8 cellular contexts compared by ENCODE assay signal in the genomic region with DNA sequence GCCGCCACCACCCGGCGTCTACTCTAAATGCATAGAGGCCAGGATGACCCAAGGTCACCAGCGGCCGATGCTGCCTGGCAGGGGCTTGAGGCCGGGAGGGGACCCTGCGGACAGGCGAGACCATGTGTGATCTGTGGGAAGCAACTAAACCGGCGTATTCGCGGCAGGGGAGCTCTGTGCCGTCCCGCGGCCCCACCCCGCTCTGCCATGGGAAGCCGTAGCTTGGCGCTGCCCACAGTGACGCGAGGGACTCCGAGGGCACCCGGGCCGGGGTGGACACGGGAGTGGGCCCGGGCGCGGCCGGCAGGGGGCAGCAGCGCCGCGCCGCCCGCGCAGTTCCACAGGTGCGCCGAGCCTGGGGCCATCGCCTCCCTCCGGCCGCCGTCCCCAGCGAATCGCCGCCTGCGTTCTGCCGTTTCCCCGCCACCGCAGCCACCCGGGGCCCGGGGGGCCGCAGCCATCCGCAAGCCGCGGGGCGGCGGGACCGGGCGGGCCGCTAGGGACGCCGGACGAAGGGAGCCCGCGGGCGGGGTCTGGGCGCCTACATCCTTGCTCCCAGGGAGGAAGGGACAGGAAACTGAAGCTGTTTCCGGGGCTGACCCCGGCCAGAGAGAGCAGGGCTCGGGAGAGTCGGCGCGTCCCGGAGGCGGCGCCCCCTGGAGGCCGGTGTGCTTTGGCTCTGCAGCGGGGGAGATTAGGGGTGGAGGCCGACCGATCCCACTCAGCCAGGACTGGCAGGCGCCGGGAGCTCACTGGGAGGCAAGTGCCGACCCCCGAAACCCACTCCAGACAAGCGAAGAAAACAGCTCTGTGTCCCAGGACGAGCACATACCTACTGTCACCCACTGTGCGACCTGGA. TPM values are rescaled to one million over a fixed set of nuclear protein-coding genes. Genes with fewer than 3 reads are reported as not detected.
DNase-seq lines count a peak whose midpoint lies in the region; TF ChIP-seq lines count a peak whose summit lies in the region.

No MANE protein-coding gene starts in this region.

- in situ Hi-C loops in HAP-1 (cut with MboI; ENCODE audit: low sequenced_read_pairs): loop anchor here (5.0 kb wide), 1 partner anchor 331 kb away; no protein-coding TSS in a partner anchor

- intact Hi-C loops in head of caudate nucleus (cut with DNase I): loop anchor here (5.0 kb wide), 1 partner anchor 196 kb away; a partner anchor contains a TSS
- intact Hi-C loops in ovary (cut with DNase I): loop anchor here (5.0 to 10.0 kb wide), 3 partner anchors 323 to 333 kb away; no protein-coding TSS in a partner anchor

- H3K9me3 Mint-ChIP-seq in activated naive CD4-positive, alpha-beta T cell treated with anti-CD3 and anti-CD28 coated beads, Interleukin-2, amount 50 U/mL, for 24 hours: no peaks in the 10 kb centered on the region

- H3K27ac ChIP-seq in ovary (peak overlapping the region; percentile 74 to 76), thymus (ENCODE audit: low read depth) (peak overlapping the region; percentile 74)

- H3K4me1 ChIP-seq in HAP-1 (peaks cover 4% of the 10 kb centered on the region), Loucy (ENCODE audit: insufficient read depth, low read length, poor library complexity, severe bottlenecking) (peaks cover 5% of the 10 kb centered on the region), ovary (ENCODE audit: insufficient read depth) (peaks cover 10% of the 10 kb centered on the region), thymus (ENCODE audit: control insufficient read depth, insufficient read depth, low read length) (peaks cover 2% of the 10 kb centered on the region)

- peak overlapping the region; percentile 87 for H3K27ac Mint-ChIP-seq in activated naive CD4-positive, alpha-beta T cell treated with anti-CD3 and anti-CD28 coated beads, Interleukin-2, amount 50 U/mL, for 24 hours

- H3K27me3 ChIP-seq in GM06990 (replicated peaks; ENCODE audit: control insufficient read depth, insufficient read depth, low read length) (no peaks in the 10 kb centered on the region), HAP-1 (ENCODE audit: low read depth) (no peaks in the 10 kb centered on the region), Loucy (ENCODE audit: insufficient read depth, low read length, poor library complexity, severe bottlenecking) (no peaks in the 10 kb centered on the region), ovary (no peaks in the 10 kb centered on the region), thymus (ENCODE audit: control insufficient read depth, insufficient read depth) (no peaks in the 10 kb centered on the region)

- WGBS in ovary, 3 donors: 1 to 3% (median 1%) methylated on average over 15 to 85 of the region's 85 CpGs
- WGBS in thymus: 2% methylated on average over 85 of the region's 85 CpGs

- no peaks in the 10 kb centered on the region for H3K36me3 ChIP-seq in GM06990 (ENCODE audit: control insufficient read depth, insufficient read depth, low read length)
- H3K36me3 ChIP-seq in HAP-1 (replicated peaks): no peaks in the 10 kb centered on the region
- H3K36me3 ChIP-seq in Loucy (ENCODE audit: insufficient read depth, low read length): no peaks in the 10 kb centered on the region
- no peaks in the 10 kb centered on the region for H3K36me3 ChIP-seq in ovary
- no peaks in the 10 kb centered on the region for H3K36me3 ChIP-seq in thymus (ENCODE audit: control insufficient read depth, insufficient read depth)

- TF ChIP-seq EP300 in ovary (IDR thresholded peaks at IDR 0.05): no peak

- H3K9me3 ChIP-seq in HAP-1 (no peaks in the 10 kb centered on the region; the same call in 1 of the 2 replicates), Loucy (ENCODE audit: insufficient read depth, low read depth, low read length) (no peaks in the 10 kb centered on the region), ovary (no peaks in the 10 kb centered on the region), thymus (ENCODE audit: control insufficient read depth) (no peaks in the 10 kb centered on the region)

- peak; percentile 44 for TF ChIP-seq POLR2A in ovary (IDR thresholded peaks at IDR 0.05)

- H3K9me2 ChIP-seq in Loucy (replicated peaks; ENCODE audit: low read depth, low read length): no peaks in the 10 kb centered on the region

- peak overlapping the region; percentile 95 for H2AFZ ChIP-seq in Loucy (ENCODE audit: low read length)

- no peaks in the 10 kb centered on the region for H3K36me3 Mint-ChIP-seq in activated naive CD4-positive, alpha-beta T cell treated with anti-CD3 and anti-CD28 coated beads, Interleukin-2, amount 50 U/mL, for 24 hours

- H3K27me3 Mint-ChIP-seq in activated naive CD4-positive, alpha-beta T cell treated with anti-CD3 and anti-CD28 coated beads, Interleukin-2, amount 50 U/mL, for 24 hours: no peaks in the 10 kb centered on the region

- peak; percentile 95 for TF ChIP-seq CTCF in GM06990 (IDR thresholded peaks at IDR 0.05; ENCODE audit: insufficient read depth, low read length, poor library complexity, severe bottlenecking)
- TF ChIP-seq CTCF in Loucy (conservative IDR thresholded peaks at IDR 0.05; ENCODE audit: low read length): peak; percentile 74
- TF ChIP-seq CTCF in ovary (IDR thresholded peaks at IDR 0.05): peak; percentile 66 to 94 (median 89)

- H3K4me2 ChIP-seq in Loucy (ENCODE audit: low read depth, low read length, poor library complexity, severe bottlenecking): peak overlapping the region; percentile 71

- H3K79me2 ChIP-seq in Loucy (ENCODE audit: insufficient read depth, low read length): no peaks in the 10 kb centered on the region

- peak; percentile 89 for DNase-seq in GM06990 (ENCODE audit: extremely low read depth, insufficient read length)
- DNase-seq in HAP-1 (ENCODE audit: low spot score in 2 of 2): peak; percentile 81 to 95
- DNase-seq in SHP77 treated with DMSO at 0.1 percent for 48 hours (lab: John Stamatoyannopoulos, UW): peak; percentile 70
- DNase-seq in head of caudate nucleus: peak; percentile 73 to 95 (median 90)
- peak; percentile 81 to 89 (median 86) for DNase-seq in ovary

- H3K4me3 Mint-ChIP-seq in activated naive CD4-positive, alpha-beta T cell treated with anti-CD3 and anti-CD28 coated beads, Interleukin-2, amount 50 U/mL, for 24 hours: peak overlapping the region; percentile 91

- H3K9ac ChIP-seq in Loucy (ENCODE audit: low read depth, low read length, poor library complexity, severe bottlenecking): peak overlapping the region; percentile 67

- H4K20me1 ChIP-seq in Loucy (ENCODE audit: insufficient read depth, low read length, poor library complexity, severe bottlenecking): no peaks in the 10 kb centered on the region

- peaks cover 4% of the 10 kb centered on the region for H3K4me1 Mint-ChIP-seq in activated naive CD4-positive, alpha-beta T cell treated with anti-CD3 and anti-CD28 coated beads, Interleukin-2, amount 50 U/mL, for 24 hours

- H3F3A ChIP-seq in Loucy (ENCODE audit: low read depth): no peaks in the 10 kb centered on the region

- H3K4me3 ChIP-seq in GM06990 (replicated peaks; ENCODE audit: low read depth, low read length) (peak overlapping the region; percentile 66), HAP-1 (peak overlapping the region; percentile 48), Loucy (ENCODE audit: low read length, poor library complexity, severe bottlenecking) (peak overlapping the region; percentile 81), ovary (peak overlapping the region; percentile 61), thymus (ENCODE audit: low read length) (peak overlapping the region; percentile 86)

RNA-seq across cellular contexts. Expression of a gene that starts 12.5 kb away (rescaled TPM):
- 10 to 100 TPM; 17.2 to 29.5 (median 24.5) TPM for total RNA-seq in ovary
- polyA plus RNA-seq in ovary (10 to 100 TPM in 1 of 2 donors, 1 to 10 TPM in 1; 8.9 to 23.4 TPM), thymus (30.7 TPM)

RNA-seq across cellular contexts. Expression of a gene that starts 47.7 kb away (rescaled TPM):
- 10 to 100 TPM in 4 of 7 donors, 1 to 10 TPM in 3; 2.0 to 15.7 (median 12.3) TPM for total RNA-seq in ovary
- polyA plus RNA-seq in ovary (10 to 100 TPM; 13.4 to 41.6 TPM), thymus (37.7 TPM)

RNA-seq across cellular contexts. Expression of a gene that starts 50.4 kb away (rescaled TPM):
- total RNA-seq in ovary: 1 to 10 TPM in 1 of 7 donors, under 1 TPM in 6; 0.12 to 1.1 (median 0.53) TPM
- polyA plus RNA-seq in ovary (under 1 TPM; 0.17 to 0.67 TPM), thymus (0.23 TPM)

Comparison
In these comparisons a context has a peak if more than half of its experiments do, and no peak if none do; other contexts are left out.
1. Peak in every context shown above with its lines: DNase-seq, H3K4me3 ChIP-seq and H3K27ac ChIP-seq.